8 cellular contexts compared by ENCODE assay signal in genomic region chr1:210250665-210250997, GRCh38. TPM values are rescaled to one million over a fixed set of nuclear protein-coding genes. Genes with fewer than 3 reads are reported as not detected.
DNase-seq lines count a peak whose midpoint lies in the region; ATAC-seq, FAIRE-seq and TF ChIP-seq lines count a peak whose summit lies in the region.

No MANE protein-coding gene starts in this region.

- peaks cover 0 to 17% (median 11%) of the 10 kb centered on the region in 4 experiments; a peak in 5 of 7 replicates for H3K4me1 ChIP-seq in H1 (replicated peaks in 1 of 4; ENCODE audit: control insufficient read depth in 3 of 4, insufficient read depth in 4 of 4, low read length in 3 of 4)

- H3K27ac ChIP-seq in H1 (ENCODE audit: low read depth, low read length), result no peak overlapping the region

- H3K4me1 Mint-ChIP-seq in activated CD8-positive, alpha-beta T cell treated with anti-CD3 and anti-CD28 coated beads for 36 hours (ENCODE audit: low read depth), result peaks cover 30% of the 10 kb centered on the region
- peaks cover 6% of the 10 kb centered on the region for H3K4me1 Mint-ChIP-seq in activated CD8-positive, alpha-beta T cell treated with anti-CD3 and anti-CD28 coated beads, Interleukin-2, amount 10 ng/mL, durations not matched to agents 7 days and 5 days (ENCODE audit: low read depth)
- H3K4me1 Mint-ChIP-seq in neural crest cell, result peaks cover 24% of the 10 kb centered on the region

- H2BK120ac ChIP-seq in H1 (replicated peaks; ENCODE audit: low read depth, low read length), result peak overlapping the region; percentile 18

- peak overlapping the region; percentile 85; the same call in 1 of the 2 replicates for H3K18ac ChIP-seq in H1 (ENCODE audit: extremely low read depth, low read length)

- H4K91ac ChIP-seq in H1 (replicated peaks; ENCODE audit: insufficient read length, low read length), result no peak overlapping the region

- peak overlapping the region; percentile 99 for H2BK20ac ChIP-seq in H1 (ENCODE audit: low read length)

- peak overlapping the region; percentile 72; the same call in 1 of the 2 replicates for H2BK5ac ChIP-seq in H1 (ENCODE audit: low read depth, low read length)

- H3K9me3 ChIP-seq in H1 (ENCODE audit: insufficient read depth in 2 of 2, low read depth in 1 of 2, low read length in 1 of 2), result no peaks in the 10 kb centered on the region

- ATAC-seq in activated CD8-positive, alpha-beta T cell treated with anti-CD3 and anti-CD28 coated beads for 36 hours, result peak; percentile 26
- no peak for ATAC-seq in activated CD8-positive, alpha-beta T cell treated with anti-CD3 and anti-CD28 coated beads, Interleukin-2, amount 10 ng/mL, durations not matched to agents 7 days and 5 days
- ATAC-seq in GM19328 (IDR thresholded peaks at IDR 0.05; ENCODE audit: unreplicated experiment), result no peak
- ATAC-seq in GM21515 (IDR thresholded peaks at IDR 0.05; ENCODE audit: unreplicated experiment), result no peak

- H3K27me3 Mint-ChIP-seq in activated CD8-positive, alpha-beta T cell treated with anti-CD3 and anti-CD28 coated beads for 36 hours, result peaks cover 72% of the 10 kb centered on the region
- peaks cover 74% of the 10 kb centered on the region for H3K27me3 Mint-ChIP-seq in activated CD8-positive, alpha-beta T cell treated with anti-CD3 and anti-CD28 coated beads, Interleukin-2, amount 10 ng/mL, durations not matched to agents 7 days and 5 days (ENCODE audit: low read depth)
- H3K27me3 Mint-ChIP-seq in neural crest cell (ENCODE audit: low read depth), result peaks cover 57% of the 10 kb centered on the region

- H3K36me3 Mint-ChIP-seq in activated CD8-positive, alpha-beta T cell treated with anti-CD3 and anti-CD28 coated beads for 36 hours (ENCODE audit: low read depth), result no peaks in the 10 kb centered on the region
- H3K36me3 Mint-ChIP-seq in activated CD8-positive, alpha-beta T cell treated with anti-CD3 and anti-CD28 coated beads, Interleukin-2, amount 10 ng/mL, durations not matched to agents 7 days and 5 days (ENCODE audit: low read depth), result no peaks in the 10 kb centered on the region
- no peaks in the 10 kb centered on the region for H3K36me3 Mint-ChIP-seq in neural crest cell (ENCODE audit: low read depth)

- no peak overlapping the region for H2BK12ac ChIP-seq in H1 (ENCODE audit: low read depth, low read length)

- H3K79me1 ChIP-seq in H1 (ENCODE audit: low read depth, low read length), result no peaks in the 10 kb centered on the region

- intact Hi-C loops in activated CD8-positive, alpha-beta T cell treated with anti-CD3 and anti-CD28 coated beads for 36 hours (cut with micrococcal nuclease), result no loop called here

- H3K4me3 Mint-ChIP-seq in activated CD8-positive, alpha-beta T cell treated with anti-CD3 and anti-CD28 coated beads for 36 hours, result no peak overlapping the region
- no peak overlapping the region for H3K4me3 Mint-ChIP-seq in activated CD8-positive, alpha-beta T cell treated with anti-CD3 and anti-CD28 coated beads, Interleukin-2, amount 10 ng/mL, durations not matched to agents 7 days and 5 days
- H3K4me3 Mint-ChIP-seq in neural crest cell, result peak overlapping the region; percentile 82

- TF ChIP-seq EP300 in H1 (IDR thresholded peaks at IDR 0.05; ENCODE audit: borderline replicate concordance in 1 of 2, low read depth in 2 of 2, low read length in 2 of 2), result no peak

- H3K9ac ChIP-seq in H1 (replicated peaks in 1 of 4; ENCODE audit: extremely low read depth in 1 of 4, low read depth in 3 of 4, low read length in 3 of 4), result peak overlapping the region in 1 of 4 experiments; percentile 54; a peak in 1 of 7 replicates

- FAIRE-seq in H1 (lab: Jason Lieb, UNC), result peak; percentile 24

- no peaks in the 10 kb centered on the region for H3K36me3 ChIP-seq in H1 (ENCODE audit: control insufficient read depth in 2 of 4, insufficient read depth in 4 of 4, low read length in 3 of 4)

- H2AK5ac ChIP-seq in H1 (ENCODE audit: low read depth, low read length), result no peak overlapping the region

- DNase-seq in activated CD8-positive, alpha-beta T cell treated with anti-CD3 and anti-CD28 coated beads for 36 hours, result no peak
- DNase-seq in activated CD8-positive, alpha-beta T cell treated with anti-CD3 and anti-CD28 coated beads, Interleukin-2, amount 10 ng/mL, durations not matched to agents 7 days and 5 days, result no peak
- DNase-seq in NCI-H524 treated with DMSO at 0.1 percent for 48 hours (lab: John Stamatoyannopoulos, UW) (peak; percentile 50), H1 (ENCODE audit: low read depth in 1 of 2, low spot score in 2 of 2) (peak in 1 of 2 experiments; percentile 71), neural crest cell (ENCODE audit: low read depth, low spot score) (peak; percentile 31), foreskin melanocyte (no peak)

- H3K56ac ChIP-seq in H1 (replicated peaks; ENCODE audit: insufficient read length, low read depth, low read length), result no peak overlapping the region

- POLR2A ChIA-PET in activated CD8-positive, alpha-beta T cell treated with anti-CD3 and anti-CD28 coated beads for 36 hours (lab: Charles Lee), result no interaction called here
- POLR2A ChIA-PET in activated CD8-positive, alpha-beta T cell treated with anti-CD3 and anti-CD28 coated beads, Interleukin-2, amount 10 ng/mL, durations not matched to agents 7 days and 5 days (lab: Charles Lee), result no interaction called here
- POLR2A ChIA-PET in H1 (lab: Charles Lee; ENCODE audit: partially characterized antibody), result interaction anchor here (1.3 to 4.9 kb wide), 9 partner anchors 10 to 123 kb away, joined by 4 to 40 read pairs (median 24); partner anchors contain the start of gene SERTAD4

- TF ChIP-seq POLR2A in H1 (IDR thresholded peaks at IDR 0.05; ENCODE audit: control extremely low read depth in 1 of 2, low read depth in 2 of 2, low read length in 2 of 2), result peak; percentile 26 to 52; a peak in 2 of 3 replicates

- no peak overlapping the region for H2BK15ac ChIP-seq in H1 (ENCODE audit: low read length)

- CTCF ChIA-PET in activated CD8-positive, alpha-beta T cell treated with anti-CD3 and anti-CD28 coated beads for 36 hours (lab: Charles Lee), result no interaction called here
- CTCF ChIA-PET in activated CD8-positive, alpha-beta T cell treated with anti-CD3 and anti-CD28 coated beads, Interleukin-2, amount 10 ng/mL, durations not matched to agents 7 days and 5 days (lab: Charles Lee), result no interaction called here
- CTCF ChIA-PET in H1 (lab: Charles Lee; ENCODE audit: partially characterized antibody), result interaction anchor here (0.8 to 8.5 kb wide), 6 partner anchors 10 to 61 kb away, joined by 3 to 74 read pairs (median 5); no protein-coding TSS in a partner anchor

- H3K9me3 Mint-ChIP-seq in activated CD8-positive, alpha-beta T cell treated with anti-CD3 and anti-CD28 coated beads for 36 hours, result no peaks in the 10 kb centered on the region
- no peaks in the 10 kb centered on the region for H3K9me3 Mint-ChIP-seq in activated CD8-positive, alpha-beta T cell treated with anti-CD3 and anti-CD28 coated beads, Interleukin-2, amount 10 ng/mL, durations not matched to agents 7 days and 5 days (ENCODE audit: insufficient read depth)
- H3K9me3 Mint-ChIP-seq in neural crest cell, result no peaks in the 10 kb centered on the region

- H4K8ac ChIP-seq in H1 (ENCODE audit: extremely low read depth, insufficient read depth, low read length), result no peak overlapping the region

- no peaks in the 10 kb centered on the region for H4K20me1 ChIP-seq in H1 (replicated peaks in 1 of 2; ENCODE audit: control insufficient read depth in 1 of 2, insufficient read depth in 2 of 2, low read length in 2 of 2)

- no peak overlapping the region for H3K4ac ChIP-seq in H1 (replicated peaks; ENCODE audit: insufficient read length, low read depth, low read length)

- peak overlapping the region; percentile 21 to 67 (median 56); a peak in 7 of 8 replicates for H3K4me3 ChIP-seq in H1 (ENCODE audit: extremely low read depth in 1 of 4, insufficient read depth in 2 of 4, low read depth in 3 of 4, low read length in 4 of 4)

- H3K4me2 ChIP-seq in H1 (ENCODE audit: insufficient read depth in 1 of 2, low read depth in 2 of 2, low read length in 2 of 2), result peak overlapping the region; percentile 98 to 99

- no peak overlapping the region for H3K27ac Mint-ChIP-seq in activated CD8-positive, alpha-beta T cell treated with anti-CD3 and anti-CD28 coated beads for 36 hours
- H3K27ac Mint-ChIP-seq in activated CD8-positive, alpha-beta T cell treated with anti-CD3 and anti-CD28 coated beads, Interleukin-2, amount 10 ng/mL, durations not matched to agents 7 days and 5 days, result no peak overlapping the region
- H3K27ac Mint-ChIP-seq in neural crest cell (ENCODE audit: unreplicated experiment), result peak overlapping the region; percentile 47

- H3K14ac ChIP-seq in H1 (ENCODE audit: insufficient read length), result no peak overlapping the region

- no peak overlapping the region for H3K23ac ChIP-seq in H1 (ENCODE audit: insufficient read length)

- H3K27me3 ChIP-seq in H1 (replicated peaks in 1 of 4; ENCODE audit: control insufficient read depth in 3 of 4, extremely low read depth in 1 of 4, insufficient read depth in 3 of 4, low read length in 3 of 4), result peaks cover 0 to 22% (median 17%) of the 10 kb centered on the region in 4 experiments; a peak in 6 of 7 replicates

- peak overlapping the region; percentile 73 for H2AFZ ChIP-seq in H1 (ENCODE audit: low read length)

- no peak for TF ChIP-seq CTCF in activated CD8-positive, alpha-beta T cell treated with anti-CD3 and anti-CD28 coated beads for 36 hours (IDR thresholded peaks at IDR 0.05)
- TF ChIP-seq CTCF in H1 (IDR thresholded peaks at IDR 0.05; ENCODE audit: control extremely low read depth in 1 of 3, insufficient read depth in 1 of 3, low read depth in 1 of 3, low read length in 3 of 3) (no peak), neural crest cell (conservative IDR thresholded peaks at IDR 0.05) (no peak)

- H3K23me2 ChIP-seq in H1 (ENCODE audit: low read depth, low read length), result peaks cover 12% of the 10 kb centered on the region

- 3% methylated on average over 11 of the region's 11 CpGs; no CpG with 5 or more reads in 1 of the 2 experiments for WGBS in H1 (ENCODE audit: extremely low coverage in 1 of 2, insufficient coverage in 1 of 2, insufficient read length in 1 of 2, insufficient replicate concordance in 2 of 2, low coverage in 1 of 2, low lambda C conversion rate in 2 of 2, missing lambda C conversion rate in 1 of 2), 2 experiments

- no peak overlapping the region for H4K5ac ChIP-seq in H1 (ENCODE audit: insufficient read length, low read depth, low read length)

- H3K79me2 ChIP-seq in H1 (ENCODE audit: control insufficient read depth in 1 of 2, insufficient read depth in 2 of 2, low read length in 2 of 2), result no peaks in the 10 kb centered on the region

- no peak for TF ChIP-seq RAD21 in H1 (IDR thresholded peaks at IDR 0.05 in 1 of 2, conservative IDR thresholded peaks at IDR 0.05 in 1 of 2; ENCODE audit: low read depth in 2 of 2, low read length in 2 of 2)

RNA-seq across cellular contexts. Expression of gene SERTAD4, which starts 18.0 kb away (rescaled TPM):
- not detected for total RNA-seq in activated CD8-positive, alpha-beta T cell treated with anti-CD3 and anti-CD28 coated beads for 36 hours
- total RNA-seq in activated CD8-positive, alpha-beta T cell treated with anti-CD3 and anti-CD28 coated beads, Interleukin-2, amount 10 ng/mL, durations not matched to agents 7 days and 5 days, result not detected
- 3.2 and 3.3 TPM in 2 replicates for total RNA-seq in H1 (2021; fragmentation: NEBNext Ultra II Directional; extraction: Animal tissue kit (Norgen Biotek cat#: 25700))
- polyA plus RNA-seq in H1 (2011; rRNA removed), result 0.54 and 0.80 TPM in 2 replicates
- 0.63 TPM for polyA plus RNA-seq in H1 (2011; cell fraction: cytosol; rRNA removed)
- 1.2 TPM for polyA plus RNA-seq in H1 (2011; cell fraction: nucleus; rRNA removed)
- 0.92 to 1.7 TPM (median 1.5 TPM) in 4 replicates for polyA plus RNA-seq in H1 (2012, experiment 1 of 2)
- 0.21 TPM for polyA plus RNA-seq in H1 (2012, experiment 2 of 2)
- polyA plus RNA-seq in H1 (2013, experiment 1 of 2), result 3.9 TPM
- 4.0 TPM for polyA plus RNA-seq in H1 (2013, experiment 2 of 2)
- 0.85 and 1.2 TPM in 2 replicates for polyA minus RNA-seq in H1 (2011; rRNA and poly(A)+ RNA removed)
- polyA minus RNA-seq in H1 (2011; cell fraction: cytosol; rRNA and poly(A)+ RNA removed), result 0.51 TPM
- 2.9 TPM for polyA minus RNA-seq in H1 (2011; cell fraction: nucleus; rRNA and poly(A)+ RNA removed)
- 1.5 and 1.6 TPM in 2 replicates for total RNA-seq in neural crest cell

Comparison
In these comparisons a context has a peak if more than half of its experiments do, and no peak if none do; other contexts are left out.
1. DNase-seq: peak in NCI-H524 treated with DMSO at 0.1 percent for 48 hours (single experiment) and neural crest cell (single experiment); none in activated CD8-positive, alpha-beta T cell treated with anti-CD3 and anti-CD28 coated beads for 36 hours (single experiment), activated CD8-positive, alpha-beta T cell treated with anti-CD3 and anti-CD28 coated beads, Interleukin-2, amount 10 ng/mL, durations not matched to agents 7 days and 5 days (single experiment) and foreskin melanocyte (single experiment).